ENCODE assay signal across 13 cellular contexts in genomic region chr1:68917456-68917855, GRCh38.
"Had no signal": no experiment of that assay in that cellular context is flagged by ENCODE, and none has a peak within 500 bp of the region (broad histone marks: within the 10 kb centered on the region; RNA-seq: fewer than 3 reads in every experiment).

No MANE protein-coding gene starts in this region.

- H3K27ac ChIP-seq: hepatocyte, neutrophil, right atrium auricular region, upper lobe of right lung had no signal

- H3K36me3 ChIP-seq: esophagus muscularis mucosa, neutrophil, right atrium auricular region, upper lobe of right lung had no signal

- DNase-seq: activated B cell treated with CpG ODN at 0.5 μM for 24 hours; activated CD4-positive, alpha-beta T cell treated with anti-CD3 and anti-CD28 coated beads, Interleukin-2, amount 10 ng/mL, durations not matched to agents 7 days and 5 days; activated naive CD4-positive, alpha-beta T cell treated with anti-CD3 and anti-CD28 coated beads, Interleukin-2, amount 50 U/mL, for 16 hours; activated T-cell treated with anti-CD3 and anti-CD28 coated beads, Interleukin-2, amount 50 U/mL, for 1 hour; amniotic stem cell; stimulated activated CD4-positive, alpha-beta T cell treated with anti-CD3 and anti-CD28 coated beads, Interleukin-2, amount 100 ng/mL, for 24 hours; stimulated activated naive CD4-positive, alpha-beta T cell; upper lobe of right lung had no signal

- H3K9me3 Mint-ChIP-seq: mesothelial cell of epicardium had no signal

- H3K27me3 Mint-ChIP-seq: activated B cell treated with CpG ODN at 0.5 μM for 24 hours; activated CD4-positive, alpha-beta T cell treated with anti-CD3 and anti-CD28 coated beads, Interleukin-2, amount 10 ng/mL, durations not matched to agents 7 days and 5 days had no signal

- ATAC-seq: upper lobe of right lung had no signal

- H3K4me2 ChIP-seq: hepatocyte had no signal

- H2AFZ ChIP-seq: hepatocyte had no signal

- H3K79me2 ChIP-seq: hepatocyte had no signal

- H3K4me1 Mint-ChIP-seq: activated B cell treated with CpG ODN at 0.5 μM for 24 hours; activated CD4-positive, alpha-beta T cell treated with anti-CD3 and anti-CD28 coated beads, Interleukin-2, amount 10 ng/mL, durations not matched to agents 7 days and 5 days had no signal

- H3K4me3 ChIP-seq: esophagus muscularis mucosa, hepatocyte, right atrium auricular region, upper lobe of right lung had no signal

- H3K36me3 Mint-ChIP-seq: mesothelial cell of epicardium had no signal

- H3K27me3 ChIP-seq: esophagus muscularis mucosa, hepatocyte, neutrophil, right atrium auricular region, upper lobe of right lung had no signal

- H3K27ac Mint-ChIP-seq: activated B cell treated with CpG ODN at 0.5 μM for 24 hours; activated CD4-positive, alpha-beta T cell treated with anti-CD3 and anti-CD28 coated beads, Interleukin-2, amount 10 ng/mL, durations not matched to agents 7 days and 5 days; mesothelial cell of epicardium had no signal

- H3K4me3 Mint-ChIP-seq: activated B cell treated with CpG ODN at 0.5 μM for 24 hours; activated CD4-positive, alpha-beta T cell treated with anti-CD3 and anti-CD28 coated beads, Interleukin-2, amount 10 ng/mL, durations not matched to agents 7 days and 5 days; mesothelial cell of epicardium had no signal

- H3K9me3 ChIP-seq: esophagus muscularis mucosa, neutrophil, right atrium auricular region, upper lobe of right lung had no signal
